ENCODE assay signal across 28 cellular contexts in genomic region chr16:89123831-89124100, GRCh38. TPM values are rescaled to one million over a fixed set of nuclear protein-coding genes. Genes with fewer than 3 reads are reported as not detected.
DNase-seq lines count a peak whose midpoint lies in the region; ATAC-seq, FAIRE-seq and TF ChIP-seq lines count a peak whose summit lies in the region.
"Had no signal": no experiment of that assay in that cellular context is flagged by ENCODE, and none has a peak within 500 bp of the region (broad histone marks: within the 10 kb centered on the region; RNA-seq: fewer than 3 reads in every experiment).

No MANE protein-coding gene starts in this region.

- peaks cover 0 to 13% of the 10 kb centered on the region in 2 experiments for H4K20me1 ChIP-seq in H1 (replicated peaks in 1 of 2; ENCODE audit: control insufficient read depth in 1 of 2, insufficient read depth in 2 of 2, low read length in 2 of 2)
- H4K20me1 ChIP-seq in PC-3 (ENCODE audit: low read length) = no peaks in the 10 kb centered on the region

- POLR2A ChIA-PET in H1 (lab: Charles Lee; ENCODE audit: partially characterized antibody) (no interaction called here), PC-3 (lab: Charles Lee; ENCODE audit: unreplicated experiment) (no interaction called here)

- no peaks in the 10 kb centered on the region for H3K23me2 ChIP-seq in H1 (ENCODE audit: low read depth, low read length)

- H3K4me1 Mint-ChIP-seq in activated naive CD4-positive, alpha-beta T cell treated with anti-CD3 and anti-CD28 coated beads, Interleukin-2, amount 10 ng/mL, durations not matched to agents 7 days and 5 days = peaks cover 29% of the 10 kb centered on the region
- H3K4me1 Mint-ChIP-seq in activated naive CD4-positive, alpha-beta T cell treated with anti-CD3 and anti-CD28 coated beads for 36 hours (ENCODE audit: low read depth) = peaks cover 29% of the 10 kb centered on the region

- H3K9me2 ChIP-seq in PC-3 (replicated peaks; ENCODE audit: low read length) = no peaks in the 10 kb centered on the region

- H4K5ac ChIP-seq in H1 (ENCODE audit: insufficient read length, low read depth, low read length) = no peak overlapping the region

- H3K27me3 ChIP-seq in H1 (replicated peaks in 1 of 4; ENCODE audit: control insufficient read depth in 3 of 4, extremely low read depth in 1 of 4, insufficient read depth in 3 of 4, low read length in 3 of 4) (no peaks in the 10 kb centered on the region), trophoblast cell (ENCODE audit: insufficient read depth, low read length) (no peaks in the 10 kb centered on the region), PC-3 (ENCODE audit: low read length) (no peaks in the 10 kb centered on the region), BE2C (no peaks in the 10 kb centered on the region)
- H3K27me3 ChIP-seq: ascending aorta, dorsolateral prefrontal cortex, uterus had no signal

- H3K4me2 ChIP-seq in H1 (ENCODE audit: insufficient read depth in 1 of 2, low read depth in 2 of 2, low read length in 2 of 2) = no peak overlapping the region
- H3K4me2 ChIP-seq in trophoblast cell (ENCODE audit: low read length) = no peak overlapping the region
- no peak overlapping the region for H3K4me2 ChIP-seq in PC-3 (ENCODE audit: low read length)
- H3K4me2 ChIP-seq: smooth muscle cell had no signal

- H3K4me1 ChIP-seq in H1 (replicated peaks in 1 of 4; ENCODE audit: control insufficient read depth in 3 of 4, insufficient read depth in 4 of 4, low read length in 3 of 4) = no peaks in the 10 kb centered on the region
- no peaks in the 10 kb centered on the region for H3K4me1 ChIP-seq in trophoblast cell (ENCODE audit: control insufficient read depth in 1 of 2, insufficient read depth in 2 of 2, low read length in 2 of 2)
- H3K4me1 ChIP-seq in PC-3 (ENCODE audit: insufficient read depth, low read length) = no peaks in the 10 kb centered on the region
- no peaks in the 10 kb centered on the region for H3K4me1 ChIP-seq in BE2C
- H3K4me1 ChIP-seq: ascending aorta, uterus had no signal

- 96% methylated on average over 12 of the region's 12 CpGs; no CpG with 5 or more reads in 1 of the 2 experiments for WGBS in H1 (ENCODE audit: extremely low coverage in 1 of 2, insufficient coverage in 1 of 2, insufficient read length in 1 of 2, insufficient replicate concordance in 2 of 2, low coverage in 1 of 2, low lambda C conversion rate in 2 of 2, missing lambda C conversion rate in 1 of 2), 2 experiments
- WGBS in trophoblast cell (ENCODE audit: extremely low coverage, insufficient coverage, insufficient read length) = no CpG with 5 or more reads among the region's 12 CpGs

- no TSS peak for BruUV-seq in PC-3 (replicated peaks; lab: Mats Ljungman, UMichigan)

- no peak overlapping the region for H2BK5ac ChIP-seq in H1 (ENCODE audit: low read depth, low read length)
- H2BK5ac ChIP-seq in trophoblast cell (ENCODE audit: low read depth, low read length, poor library complexity) = no peak overlapping the region

- TF ChIP-seq CTCF in H1 (IDR thresholded peaks at IDR 0.05; ENCODE audit: control extremely low read depth in 1 of 3, insufficient read depth in 1 of 3, low read depth in 1 of 3, low read length in 3 of 3) (no peak), PC-3 (conservative IDR thresholded peaks at IDR 0.05; ENCODE audit: low read depth, low read length) (no peak), BE2C (IDR thresholded peaks at IDR 0.05; ENCODE audit: low read depth, low read length) (no peak)

- H2AFZ ChIP-seq in H1 (ENCODE audit: low read length) (no peak overlapping the region), trophoblast cell (ENCODE audit: insufficient read depth, low read length, poor library complexity) (no peak overlapping the region), PC-3 (ENCODE audit: low read length) (no peak overlapping the region)

- no peaks in the 10 kb centered on the region for H3K9me3 Mint-ChIP-seq in activated naive CD4-positive, alpha-beta T cell treated with anti-CD3 and anti-CD28 coated beads, Interleukin-2, amount 10 ng/mL, durations not matched to agents 7 days and 5 days
- no peaks in the 10 kb centered on the region for H3K9me3 Mint-ChIP-seq in activated naive CD4-positive, alpha-beta T cell treated with anti-CD3 and anti-CD28 coated beads for 36 hours
- H3K9me3 Mint-ChIP-seq: activated B cell treated with CpG ODN at 0.5 μM for 24 hours had no signal

- no peak for FAIRE-seq in H1 (lab: Jason Lieb, UNC)
- FAIRE-seq: A204.1 had no signal

- H2BK12ac ChIP-seq in H1 (ENCODE audit: low read depth, low read length) = 0 out of 2 replicates have a peak overlapping the region, but pooled peaks have one; percentile 39
- H2BK12ac ChIP-seq in trophoblast cell (ENCODE audit: low read length) = no peak overlapping the region

- CTCF ChIA-PET in activated naive CD4-positive, alpha-beta T cell treated with anti-CD3 and anti-CD28 coated beads, Interleukin-2, amount 10 ng/mL, durations not matched to agents 7 days and 5 days (lab: Charles Lee) = no interaction called here
- CTCF ChIA-PET in activated naive CD4-positive, alpha-beta T cell treated with anti-CD3 and anti-CD28 coated beads for 36 hours (lab: Charles Lee) = no interaction called here
- CTCF ChIA-PET in H1 (lab: Charles Lee; ENCODE audit: partially characterized antibody) (interaction anchor here (0.6 to 1.4 kb wide), 2 partner anchors 9 to 259 kb away, joined by 3 read pairs; no protein-coding TSS in a partner anchor), PC-3 (lab: Charles Lee) (no interaction called here)

- no peaks in the 10 kb centered on the region for H3F3A ChIP-seq in PC-3 (ENCODE audit: low read length, unreplicated experiment)

- ATAC-seq in PC-3 = no peak

- no peak overlapping the region for H3K4me3 Mint-ChIP-seq in activated naive CD4-positive, alpha-beta T cell treated with anti-CD3 and anti-CD28 coated beads, Interleukin-2, amount 10 ng/mL, durations not matched to agents 7 days and 5 days
- H3K4me3 Mint-ChIP-seq in activated naive CD4-positive, alpha-beta T cell treated with anti-CD3 and anti-CD28 coated beads for 36 hours = no peak overlapping the region
- H3K4me3 Mint-ChIP-seq: activated B cell treated with CpG ODN at 0.5 μM for 24 hours had no signal

- no peak for TF ChIP-seq RAD21 in H1 (IDR thresholded peaks at IDR 0.05 in 1 of 2, conservative IDR thresholded peaks at IDR 0.05 in 1 of 2; ENCODE audit: low read depth in 2 of 2, low read length in 2 of 2)

- no peak overlapping the region for H2BK120ac ChIP-seq in H1 (replicated peaks; ENCODE audit: low read depth, low read length)
- H2BK120ac ChIP-seq in trophoblast cell (ENCODE audit: insufficient read depth, low read length, poor library complexity) = no peak overlapping the region

- H3K4ac ChIP-seq in H1 (replicated peaks; ENCODE audit: insufficient read length, low read depth, low read length) (no peak overlapping the region), trophoblast cell (ENCODE audit: low read depth, low read length) (no peak overlapping the region)

- peaks cover 8% of the 10 kb centered on the region for H3K9me3 ChIP-seq in KOPT-K1 (ENCODE audit: insufficient read depth, low read length, poor library complexity, severe bottlenecking)
- no peaks in the 10 kb centered on the region for H3K9me3 ChIP-seq in H1 (ENCODE audit: insufficient read depth in 2 of 2, low read depth in 1 of 2, low read length in 1 of 2)
- H3K9me3 ChIP-seq in trophoblast cell (ENCODE audit: insufficient read depth, low read depth, low read length) = peaks cover 7% of the 10 kb centered on the region
- H3K9me3 ChIP-seq in PC-3 (ENCODE audit: low read length) = no peaks in the 10 kb centered on the region
- H3K9me3 ChIP-seq in BE2C = no peaks in the 10 kb centered on the region
- H3K9me3 ChIP-seq: ascending aorta, uterus had no signal

- intact Hi-C loops in activated naive CD4-positive, alpha-beta T cell treated with anti-CD3 and anti-CD28 coated beads for 36 hours (cut with micrococcal nuclease) = no loop called here
- intact Hi-C loops in posterior vena cava (cut with DNase I) = no loop called here
- intact Hi-C loops in PC-3 (cut with micrococcal nuclease) = no loop called here

- peak overlapping the region; percentile 67 for H3K27ac ChIP-seq in KOPT-K1 (ENCODE audit: low read depth, low read length, poor library complexity, severe bottlenecking)
- no peak overlapping the region for H3K27ac ChIP-seq in H1 (ENCODE audit: low read depth, low read length)
- no peak overlapping the region for H3K27ac ChIP-seq in trophoblast cell (ENCODE audit: low read depth, low read length)
- H3K27ac ChIP-seq in PC-3 (ENCODE audit: low read length) = no peak overlapping the region
- H3K27ac ChIP-seq: ascending aorta, dorsolateral prefrontal cortex, uterus had no signal

- TF ChIP-seq POLR2A in H1 (IDR thresholded peaks at IDR 0.05; ENCODE audit: control extremely low read depth in 1 of 2, low read depth in 2 of 2, low read length in 2 of 2) = no peak

- H3K79me2 ChIP-seq in H1 (ENCODE audit: control insufficient read depth in 1 of 2, insufficient read depth in 2 of 2, low read length in 2 of 2) (no peaks in the 10 kb centered on the region; a peak in 1 of 4 replicates), trophoblast cell (ENCODE audit: control insufficient read depth, insufficient read depth, low read length, poor library complexity) (no peaks in the 10 kb centered on the region), PC-3 (ENCODE audit: low read length) (no peaks in the 10 kb centered on the region)

- H3K56ac ChIP-seq in H1 (replicated peaks; ENCODE audit: insufficient read length, low read depth, low read length) = no peak overlapping the region

- H3K18ac ChIP-seq in H1 (ENCODE audit: extremely low read depth, low read length) = no peak overlapping the region
- no peak overlapping the region for H3K18ac ChIP-seq in trophoblast cell (ENCODE audit: low read length)

- H3K36me3 Mint-ChIP-seq in activated naive CD4-positive, alpha-beta T cell treated with anti-CD3 and anti-CD28 coated beads, Interleukin-2, amount 10 ng/mL, durations not matched to agents 7 days and 5 days = peaks cover 46% of the 10 kb centered on the region
- peaks cover 20% of the 10 kb centered on the region for H3K36me3 Mint-ChIP-seq in activated naive CD4-positive, alpha-beta T cell treated with anti-CD3 and anti-CD28 coated beads for 36 hours (ENCODE audit: low read depth)

- no peak overlapping the region for H3K23ac ChIP-seq in H1 (ENCODE audit: insufficient read length)
- H3K23ac ChIP-seq in trophoblast cell (ENCODE audit: low read length) = no peak overlapping the region

- no peak overlapping the region for H4K12ac ChIP-seq in trophoblast cell (ENCODE audit: low read depth, low read length)

- H3K4me3 ChIP-seq in H1 (ENCODE audit: extremely low read depth in 1 of 4, insufficient read depth in 2 of 4, low read depth in 3 of 4, low read length in 4 of 4) (no peak overlapping the region), trophoblast cell (ENCODE audit: low read depth, low read length) (no peak overlapping the region), PC-3 (ENCODE audit: low read length) (no peak overlapping the region), BE2C (ENCODE audit: low read depth, low read length) (no peak overlapping the region)
- H3K4me3 ChIP-seq: ascending aorta, dorsolateral prefrontal cortex, smooth muscle cell, uterus had no signal

- H3K79me1 ChIP-seq in H1 (ENCODE audit: low read depth, low read length) (0 out of 2 replicates have a peak, but pooled peaks cover 4% of the 10 kb centered on the region), trophoblast cell (ENCODE audit: low read length) (no peaks in the 10 kb centered on the region)

- TF ChIP-seq EP300 in H1 (IDR thresholded peaks at IDR 0.05; ENCODE audit: borderline replicate concordance in 1 of 2, low read depth in 2 of 2, low read length in 2 of 2) = no peak

- no peaks in the 10 kb centered on the region for H3K27me3 Mint-ChIP-seq in activated naive CD4-positive, alpha-beta T cell treated with anti-CD3 and anti-CD28 coated beads, Interleukin-2, amount 10 ng/mL, durations not matched to agents 7 days and 5 days
- no peaks in the 10 kb centered on the region for H3K27me3 Mint-ChIP-seq in activated naive CD4-positive, alpha-beta T cell treated with anti-CD3 and anti-CD28 coated beads for 36 hours (ENCODE audit: low read depth)
- H3K27me3 Mint-ChIP-seq: activated B cell treated with CpG ODN at 0.5 μM for 24 hours had no signal

- DNase-seq in activated naive CD4-positive, alpha-beta T cell treated with anti-CD3 and anti-CD28 coated beads, Interleukin-2, amount 10 ng/mL, durations not matched to agents 7 days and 5 days = no peak
- DNase-seq in activated naive CD4-positive, alpha-beta T cell treated with anti-CD3 and anti-CD28 coated beads for 36 hours = no peak
- DNase-seq in H1 (ENCODE audit: low read depth in 1 of 2, low spot score in 2 of 2) (no peak), posterior vena cava (ENCODE audit: low spot score) (peak; percentile 40), trophoblast cell (no peak), PC-3 (no peak), BE2C (no peak)
- DNase-seq: activated B cell treated with CpG ODN at 0.5 μM for 24 hours; activated CD4-positive, alpha-beta T cell treated with anti-CD3 and anti-CD28 coated beads, Interleukin-2, amount 50 U/mL, for 48 hours; activated naive CD4-positive, alpha-beta T cell; activated T-cell treated with anti-CD3 and anti-CD28 coated beads, Interleukin-2, amount 50 U/mL, for 1 hour; central memory CD4-positive, alpha-beta T cell; DND-41; HCEC 1CT; NCI-H2029 treated with DMSO at 0.1 percent for 48 hours; NCI-H345; NCI-H774; nucleus accumbens; OCI-M1; retina; SHP77; SW 1271; uterus had no signal

- no peak overlapping the region for H2BK15ac ChIP-seq in H1 (ENCODE audit: low read length)

- H2AK5ac ChIP-seq in H1 (ENCODE audit: low read depth, low read length) (no peak overlapping the region), trophoblast cell (ENCODE audit: low read length) (no peak overlapping the region)

- H3K14ac ChIP-seq in H1 (ENCODE audit: insufficient read length) = no peak overlapping the region
- H3K14ac ChIP-seq in trophoblast cell (ENCODE audit: low read length) = no peak overlapping the region

- H4K8ac ChIP-seq in H1 (ENCODE audit: extremely low read depth, insufficient read depth, low read length) = no peak overlapping the region
- no peak overlapping the region for H4K8ac ChIP-seq in trophoblast cell (ENCODE audit: low read depth, low read length)

- H4K91ac ChIP-seq in H1 (replicated peaks; ENCODE audit: insufficient read length, low read length) (no peak overlapping the region), trophoblast cell (ENCODE audit: low read depth, low read length) (no peak overlapping the region)

- no peak overlapping the region for H2BK20ac ChIP-seq in H1 (ENCODE audit: low read length)

- peak overlapping the region; percentile 49 for H3K27ac Mint-ChIP-seq in activated naive CD4-positive, alpha-beta T cell treated with anti-CD3 and anti-CD28 coated beads, Interleukin-2, amount 10 ng/mL, durations not matched to agents 7 days and 5 days
- no peak overlapping the region for H3K27ac Mint-ChIP-seq in activated naive CD4-positive, alpha-beta T cell treated with anti-CD3 and anti-CD28 coated beads for 36 hours
- H3K27ac Mint-ChIP-seq: activated B cell treated with CpG ODN at 0.5 μM for 24 hours had no signal

- H3K36me3 ChIP-seq in KOPT-K1 (ENCODE audit: insufficient read depth, low read length) (peaks cover 92% of the 10 kb centered on the region), H1 (ENCODE audit: control insufficient read depth in 2 of 4, insufficient read depth in 4 of 4, low read length in 3 of 4) (peaks cover 0 to 20% (median 10%) of the 10 kb centered on the region in 4 experiments; a peak in 6 of 8 replicates), trophoblast cell (ENCODE audit: control insufficient read depth in 1 of 2, insufficient read depth in 2 of 2, low read length in 2 of 2) (peaks cover 31 to 45% of the 10 kb centered on the region in 2 experiments), PC-3 (ENCODE audit: low read depth, low read length) (peaks cover 13% of the 10 kb centered on the region), BE2C (peaks cover 39% of the 10 kb centered on the region)
- H3K36me3 ChIP-seq: uterus had no signal

- no peak overlapping the region for H3K9ac ChIP-seq in H1 (replicated peaks in 1 of 4; ENCODE audit: extremely low read depth in 1 of 4, low read depth in 3 of 4, low read length in 3 of 4)
- H3K9ac ChIP-seq in trophoblast cell (ENCODE audit: low read length) = no peak overlapping the region
- H3K9ac ChIP-seq in PC-3 (ENCODE audit: low read length) = no peak overlapping the region

RNA-seq across cellular contexts. Expression of gene ACSF3, which starts 30.1 kb away (rescaled TPM):
- total RNA-seq in activated naive CD4-positive, alpha-beta T cell treated with anti-CD3 and anti-CD28 coated beads for 36 hours = 10 to 100 TPM; 26.1 to 26.7 TPM
- total RNA-seq in H1 (2021; fragmentation: NEBNext Ultra II Directional; extraction: Animal tissue kit (Norgen Biotek cat#: 25700)) = 22.9 and 27.0 TPM in 2 replicates
- 15.6 and 23.6 TPM in 2 replicates for polyA plus RNA-seq in H1 (2011; rRNA removed)
- 19.6 TPM for polyA plus RNA-seq in H1 (2011; cell fraction: cytosol; rRNA removed)
- 33.2 TPM for polyA plus RNA-seq in H1 (2011; cell fraction: nucleus; rRNA removed)
- polyA plus RNA-seq in H1 (2012, experiment 1 of 2) = 12.0 to 21.9 TPM (median 18.2 TPM) in 4 replicates
- 14.4 TPM for polyA plus RNA-seq in H1 (2012, experiment 2 of 2)
- 11.6 TPM for polyA plus RNA-seq in H1 (2013, experiment 1 of 2)
- 10.5 TPM for polyA plus RNA-seq in H1 (2013, experiment 2 of 2)
- 10.0 and 20.1 TPM in 2 replicates for polyA minus RNA-seq in H1 (2011; rRNA and poly(A)+ RNA removed)
- polyA minus RNA-seq in H1 (2011; cell fraction: cytosol; rRNA and poly(A)+ RNA removed) = 22.5 TPM
- 26.1 TPM for polyA minus RNA-seq in H1 (2011; cell fraction: nucleus; rRNA and poly(A)+ RNA removed)
- 10 to 100 TPM; 19.1 to 21.4 TPM for total RNA-seq in posterior vena cava
- polyA plus RNA-seq in trophoblast cell (2013) = 8.7 and 8.8 TPM in 2 replicates
- total RNA-seq in PC-3 (2014; rRNA removed) = 33.5 and 42.6 TPM in 2 replicates
- polyA plus RNA-seq in BE2C (2012; ENCODE audit: insufficient read depth, insufficient read length, low read depth) = 27.6 TPM

RNA-seq across cellular contexts. Expression of gene CDH15, which starts 47.8 kb away (rescaled TPM):
- total RNA-seq in activated naive CD4-positive, alpha-beta T cell treated with anti-CD3 and anti-CD28 coated beads for 36 hours = not detected
- 0.65 and 0.82 TPM in 2 replicates for total RNA-seq in H1 (2021; fragmentation: NEBNext Ultra II Directional; extraction: Animal tissue kit (Norgen Biotek cat#: 25700))
- polyA plus RNA-seq in H1 (2011; rRNA removed) = 0.50 and 0.60 TPM in 2 replicates
- polyA plus RNA-seq in H1 (2011; cell fraction: cytosol; rRNA removed) = 0.59 TPM
- polyA plus RNA-seq in H1 (2011; cell fraction: nucleus; rRNA removed) = 1.0 TPM
- 0.33 to 0.53 TPM (median 0.35 TPM) in 4 replicates for polyA plus RNA-seq in H1 (2012, experiment 1 of 2)
- polyA plus RNA-seq in H1 (2012, experiment 2 of 2) = 0.35 TPM
- 0.65 TPM for polyA plus RNA-seq in H1 (2013, experiment 1 of 2)
- polyA plus RNA-seq in H1 (2013, experiment 2 of 2) = 0.57 TPM
- 0.07 TPM in 1 of 2 replicates, not detected in the other for polyA minus RNA-seq in H1 (2011; rRNA and poly(A)+ RNA removed)
- 0.73 TPM for polyA minus RNA-seq in H1 (2011; cell fraction: cytosol; rRNA and poly(A)+ RNA removed)
- 0.60 TPM for polyA minus RNA-seq in H1 (2011; cell fraction: nucleus; rRNA and poly(A)+ RNA removed)
- total RNA-seq in posterior vena cava (under 1 TPM in 1 of 2 donors, not detected in 1; 0.46 TPM), PC-3 (2014; rRNA removed) (1.5 and 1.9 TPM in 2 replicates)
- 0.07 and 0.10 TPM in 2 replicates for polyA plus RNA-seq in trophoblast cell (2013)
- polyA plus RNA-seq in BE2C (2012; ENCODE audit: insufficient read depth, insufficient read length, low read depth) = not detected
- total RNA-seq: activated B cell treated with CpG ODN at 0.5 μM for 24 hours, ascending aorta had no signal
